18 cellular contexts compared by ENCODE assay signal in genomic region chr7:121195859-121196588, GRCh38.
DNase-seq lines count a peak whose midpoint lies in the region; ATAC-seq, FAIRE-seq and TF ChIP-seq lines count a peak whose summit lies in the region.
"Had no signal": no experiment of that assay in that cellular context is flagged by ENCODE, and none has a peak within 500 bp of the region (broad histone marks: within the 10 kb centered on the region; RNA-seq: fewer than 3 reads in every experiment).

No MANE protein-coding gene starts in this region.

- no peak overlapping the region for H3K9ac ChIP-seq in HepG2 (ENCODE audit: insufficient read depth, low read depth, low read length)

- CTCF ChIA-PET in HepG2 (lab: Yijun Ruan, JAX; ENCODE audit: low intra/inter-chr PET ratio, low total read pairs): no interaction called here

- TF ChIP-seq POLR2A in HepG2 (IDR thresholded peaks at IDR 0.05; ENCODE audit: insufficient read depth in 1 of 2, low read depth in 2 of 2, low read length in 2 of 2): no peak
- TF ChIP-seq POLR2A in right lobe of liver (IDR thresholded peaks at IDR 0.05): no peak

- no peaks in the 10 kb centered on the region for H4K20me1 ChIP-seq in HepG2 (ENCODE audit: insufficient read depth, low read length)

- H3K4me1 ChIP-seq in HepG2 (ENCODE audit: insufficient read depth, low read length): no peaks in the 10 kb centered on the region
- H3K4me1 ChIP-seq in right lobe of liver: no peaks in the 10 kb centered on the region
- H3K4me1 ChIP-seq: gastroesophageal sphincter had no signal

- intact Hi-C loops in HepG2 (cut with micrococcal nuclease; ENCODE audit: unreplicated experiment) (no loop called here), right lobe of liver (cut with DNase I) (no loop called here)

- TF ChIP-seq CTCF in HepG2 (CRISPR knock-in tag; IDR thresholded peaks at IDR 0.05): no peak
- TF ChIP-seq CTCF in right lobe of liver (IDR thresholded peaks at IDR 0.05): no peak
- TF ChIP-seq CTCF in brain (conservative IDR thresholded peaks at IDR 0.05): no peak

- H3K27me3 Mint-ChIP-seq in brain: no peaks in the 10 kb centered on the region

- H3K4me2 ChIP-seq in HepG2 (ENCODE audit: low read depth, low read length): no peak overlapping the region

- ATAC-seq in HepG2 (no peak), right lobe of liver (no peak), GM21447 (IDR thresholded peaks at IDR 0.05; ENCODE audit: unreplicated experiment) (no peak), HG03025 (IDR thresholded peaks at IDR 0.05; ENCODE audit: low FRiP score, unreplicated experiment) (no peak)
- ATAC-seq: CD8-positive, alpha-beta T cell; gastroesophageal sphincter; T-cell had no signal

- TF ChIP-seq RAD21 in HepG2 (CRISPR knock-in tag; IDR thresholded peaks at IDR 0.05): no peak

- H3K79me2 ChIP-seq in HepG2 (ENCODE audit: insufficient read depth, low read length): no peaks in the 10 kb centered on the region

- POLR2A ChIA-PET in HepG2 (lab: Yijun Ruan, JAX): no interaction called here

- no peaks in the 10 kb centered on the region for H3K9me3 Mint-ChIP-seq in brain
- H3K9me3 Mint-ChIP-seq: CD8-positive, alpha-beta T cell; stimulated activated naive CD8-positive, alpha-beta T cell treated with anti-CD3 and anti-CD28 coated beads, Interleukin-15, Interleukin-2, amounts not matched to agents 100 ng/mL and 50 ng/mL, for 24 hours; T-cell had no signal

- FAIRE-seq in HepG2 (lab: Jason Lieb, UNC): no peak

- H3K36me3 ChIP-seq in HepG2 (replicated peaks in 1 of 2; ENCODE audit: control insufficient read depth in 1 of 2, insufficient read depth in 2 of 2, low read length in 2 of 2): no peaks in the 10 kb centered on the region
- H3K36me3 ChIP-seq in right lobe of liver: no peaks in the 10 kb centered on the region
- H3K36me3 ChIP-seq: cardiac muscle cell, gastroesophageal sphincter, Peyer's patch, WERI-Rb-1 had no signal

- H3K4me3 ChIP-seq in HepG2 (replicated peaks in 1 of 3; ENCODE audit: insufficient read depth in 1 of 3, low read depth in 2 of 3, low read length in 3 of 3) (no peak overlapping the region), right lobe of liver (no peak overlapping the region)
- H3K4me3 ChIP-seq: cardiac muscle cell, gastroesophageal sphincter, Peyer's patch had no signal

- no peak for TF ChIP-seq EP300 in HepG2 (IDR thresholded peaks at IDR 0.05; ENCODE audit: low read depth in 2 of 2, low read length in 2 of 2)
- no peak for TF ChIP-seq EP300 in HepG2 (CRISPR knock-in tag; IDR thresholded peaks at IDR 0.05; ENCODE audit: borderline replicate concordance)

- peaks cover 30% of the 10 kb centered on the region for H3K4me1 Mint-ChIP-seq in brain

- H2AFZ ChIP-seq in HepG2 (ENCODE audit: low read length): no peak overlapping the region

- 77% methylated on average over 3 of the region's 3 CpGs for WGBS in HepG2 (ENCODE audit: low lambda C conversion rate)
- WGBS in right lobe of liver (ENCODE audit: insufficient coverage, low coverage, low lambda C conversion rate, missing lambda C conversion rate): 76% methylated on average over 2 of the region's 3 CpGs

- peak overlapping the region in 4 of 5 experiments; percentile 20 to 77 (median 56) for H3K27ac Mint-ChIP-seq in brain
- H3K27ac Mint-ChIP-seq: CD8-positive, alpha-beta T cell; stimulated activated naive CD8-positive, alpha-beta T cell treated with anti-CD3 and anti-CD28 coated beads, Interleukin-15, Interleukin-2, amounts not matched to agents 100 ng/mL and 50 ng/mL, for 24 hours; T-cell had no signal

- in situ Hi-C loops in HepG2 (cut with HindIII; ENCODE audit: extremely low pct_ligation_motif_present, low pct_unique_long_range_greater_than_20kb): no loop called here

- H3K4me3 Mint-ChIP-seq in brain: peak overlapping the region in 1 of 5 experiments; percentile 57
- H3K4me3 Mint-ChIP-seq: CD8-positive, alpha-beta T cell; stimulated activated naive CD8-positive, alpha-beta T cell treated with anti-CD3 and anti-CD28 coated beads, Interleukin-15, Interleukin-2, amounts not matched to agents 100 ng/mL and 50 ng/mL, for 24 hours; T-cell had no signal

- BruUV-seq in HepG2 (replicated peaks; lab: Mats Ljungman, UMichigan): no TSS peak

- no peaks in the 10 kb centered on the region for H3K27me3 ChIP-seq in HepG2 (ENCODE audit: control insufficient read depth in 1 of 2, insufficient read depth in 2 of 2, low read length in 2 of 2)
- H3K27me3 ChIP-seq in right lobe of liver: no peaks in the 10 kb centered on the region
- H3K27me3 ChIP-seq: cardiac muscle cell, gastroesophageal sphincter, Peyer's patch had no signal

- DNase-seq in HepG2 (ENCODE audit: low spot score): no peak
- no peak for DNase-seq in right lobe of liver
- peak; percentile 28 for DNase-seq in myocyte (ENCODE audit: low read depth)
- DNase-seq in GM19240 (ENCODE audit: insufficient read length, low spot score): no peak
- no peak for DNase-seq in GF-D8 (lab: John Stamatoyannopoulos, UW)
- DNase-seq: CD8-positive, alpha-beta T cell; NCI-H1930; NCI-H526; occipital lobe; Peyer's patch; T-cell; WERI-Rb-1 had no signal

- H3K27ac ChIP-seq in HepG2 (ENCODE audit: extremely low read length, insufficient read depth, low read length) (no peak overlapping the region), right lobe of liver (no peak overlapping the region)
- H3K27ac ChIP-seq: cardiac muscle cell, gastroesophageal sphincter, Peyer's patch, WERI-Rb-1 had no signal

- H3K9me3 ChIP-seq in HepG2 (ENCODE audit: low read length) (no peaks in the 10 kb centered on the region), right lobe of liver (no peaks in the 10 kb centered on the region)
- H3K9me3 ChIP-seq: gastroesophageal sphincter, Peyer's patch had no signal

- no peaks in the 10 kb centered on the region for H3K36me3 Mint-ChIP-seq in brain
- H3K36me3 Mint-ChIP-seq: CD8-positive, alpha-beta T cell; T-cell had no signal

TF ChIP-seq in HepG2, 621 proteins besides CTCF, POLR2A, EP300 and RAD21:
- TF ChIP-seq MAFK (conservative IDR thresholded peaks at IDR 0.05 in 1 of 2, IDR thresholded peaks at IDR 0.05 in 1 of 2; ENCODE audit: low read length in 2 of 2): peak; percentile 43 to 70; a peak in 3 of 4 replicates
- TF ChIP-seq HMGA1 (CRISPR knock-in tag; conservative IDR thresholded peaks at IDR 0.05): no peak
- TF ChIP-seq MAFF (IDR thresholded peaks at IDR 0.05; ENCODE audit: low read depth, low read length): peak; percentile 45; the same call in 1 of the 2 replicates
